9 cellular contexts compared by ENCODE assay signal in genomic region chr9:93468763-93469456, GRCh38. TPM values are rescaled to one million over a fixed set of nuclear protein-coding genes. Genes with fewer than 3 reads are reported as not detected.
A peak's percentile ranks its signal among the peaks of the same experiment; 100 is the strongest.
DNase-seq lines count a peak whose midpoint lies in the region; ATAC-seq and TF ChIP-seq lines count a peak whose summit lies in the region.
"Had no signal": no experiment of that assay in that cellular context is flagged by ENCODE, and none has a peak within 500 bp of the region (broad histone marks: within the 10 kb centered on the region; RNA-seq: fewer than 3 reads in every experiment).

No MANE protein-coding gene starts in this region.

- H3K27me3 ChIP-seq in GM23248 (replicated peaks; ENCODE audit: insufficient read depth) (no peaks in the 10 kb centered on the region), heart right ventricle (no peaks in the 10 kb centered on the region), gastrocnemius medialis (no peaks in the 10 kb centered on the region)

- intact Hi-C loops in activated CD8-positive, alpha-beta T cell treated with anti-CD3 and anti-CD28 coated beads for 36 hours (cut with micrococcal nuclease) = no loop called here
- intact Hi-C loops in heart right ventricle (cut with DNase I) (no loop called here), gastrocnemius medialis (cut with DNase I; ENCODE audit: low total_unique reads) (no loop called here)

- H4K20me1 ChIP-seq in GM23248 (ENCODE audit: insufficient read depth) = no peaks in the 10 kb centered on the region; the same call in none of the 2 replicates

- CTCF ChIA-PET in activated CD8-positive, alpha-beta T cell treated with anti-CD3 and anti-CD28 coated beads for 36 hours (lab: Charles Lee) = interaction anchor here (1.5 kb wide), 1 partner anchor 15 kb away, joined by 3 read pairs; no protein-coding TSS in a partner anchor

- peaks cover 33% of the 10 kb centered on the region for H3K36me3 Mint-ChIP-seq in activated CD8-positive, alpha-beta T cell treated with anti-CD3 and anti-CD28 coated beads for 36 hours (ENCODE audit: low read depth)

- in situ Hi-C loops in GM23248 (cut with MboI) = no loop called here
- in situ Hi-C loops in gastrocnemius medialis (cut with MboI; ENCODE audit: low sequenced_read_pairs in 4 of 4) = loop anchor here in 2 of 4 donors (25.0 kb wide), 2 partner anchors 93 to 357 kb away; no protein-coding TSS in a partner anchor

- H3K36me3 ChIP-seq in GM23248 (ENCODE audit: low read depth) (no peaks in the 10 kb centered on the region), heart right ventricle (peaks cover 0 to 30% (median 7%) of the 10 kb centered on the region in 9 donors), gastrocnemius medialis (no peaks in the 10 kb centered on the region)

- TF ChIP-seq CTCF in activated CD8-positive, alpha-beta T cell treated with anti-CD3 and anti-CD28 coated beads for 36 hours (IDR thresholded peaks at IDR 0.05) = no peak
- TF ChIP-seq CTCF in heart right ventricle (IDR thresholded peaks at IDR 0.05) = no peak
- no peak for TF ChIP-seq CTCF in gastrocnemius medialis (IDR thresholded peaks at IDR 0.05 in 4 of 5, conservative IDR thresholded peaks at IDR 0.05 in 1 of 5)

- POLR2A ChIA-PET in activated CD8-positive, alpha-beta T cell treated with anti-CD3 and anti-CD28 coated beads for 36 hours (lab: Charles Lee) = interaction anchor here (0.8 to 1.8 kb wide), 3 partner anchors 11 to 17 kb away, joined by 3 to 4 read pairs (median 3); no protein-coding TSS in a partner anchor

- H3K9me2 ChIP-seq in GM23248 (ENCODE audit: insufficient read depth) = no peaks in the 10 kb centered on the region

- no peak for TF ChIP-seq POLR2A in gastrocnemius medialis (IDR thresholded peaks at IDR 0.05)

- no peak for ATAC-seq in activated CD8-positive, alpha-beta T cell treated with anti-CD3 and anti-CD28 coated beads for 36 hours
- ATAC-seq in heart right ventricle = peak; percentile 31 to 81 (median 74)
- no peak for ATAC-seq in gastrocnemius medialis
- no peak for ATAC-seq in HG02973 (IDR thresholded peaks at IDR 0.05; ENCODE audit: unreplicated experiment)
- no peak for ATAC-seq in HG02571 (IDR thresholded peaks at IDR 0.05; ENCODE audit: unreplicated experiment)

- H3K79me2 ChIP-seq in GM23248 (ENCODE audit: insufficient read depth) = peaks cover 100% of the 10 kb centered on the region

- peak overlapping the region; percentile 39 for H3K27ac ChIP-seq in GM23248
- peak overlapping the region in 9 of 10 donors; percentile 51 to 83 (median 70) for H3K27ac ChIP-seq in heart right ventricle
- peak overlapping the region; percentile 19 to 66 (median 57) for H3K27ac ChIP-seq in gastrocnemius medialis

- H3K9me3 Mint-ChIP-seq in activated CD8-positive, alpha-beta T cell treated with anti-CD3 and anti-CD28 coated beads for 36 hours = no peaks in the 10 kb centered on the region

- H3K4me1 ChIP-seq in GM23248 (ENCODE audit: insufficient read depth) = peaks cover 31% of the 10 kb centered on the region
- peaks cover 7 to 79% (median 73%) of the 10 kb centered on the region in 9 donors for H3K4me1 ChIP-seq in heart right ventricle
- H3K4me1 ChIP-seq in gastrocnemius medialis = peaks cover 60 to 64% of the 10 kb centered on the region in 2 donors

- H3F3A ChIP-seq in GM23248 (ENCODE audit: insufficient read depth) = 0 out of 2 replicates have a peak, but pooled peaks cover 4% of the 10 kb centered on the region

- no peaks in the 10 kb centered on the region for H3K9me3 ChIP-seq in GM23248 (ENCODE audit: low read depth)
- no peaks in the 10 kb centered on the region for H3K9me3 ChIP-seq in heart right ventricle
- H3K9me3 ChIP-seq in gastrocnemius medialis = no peaks in the 10 kb centered on the region

- peak overlapping the region; percentile 79 for H3K4me2 ChIP-seq in GM23248 (ENCODE audit: unreplicated experiment)

- no peak overlapping the region for H2AFZ ChIP-seq in GM23248

- peak overlapping the region; percentile 35 for H3K27ac Mint-ChIP-seq in activated CD8-positive, alpha-beta T cell treated with anti-CD3 and anti-CD28 coated beads for 36 hours

- DNase-seq in GM23248 (peak; percentile 65), heart right ventricle (peak in 1 of 2 donors; percentile 43), gastrocnemius medialis (no peak), mucosa of gallbladder (ENCODE audit: low spot score) (no peak)
- no peak for DNase-seq in activated CD8-positive, alpha-beta T cell treated with anti-CD3 and anti-CD28 coated beads for 36 hours
- DNase-seq in activated CD4-positive, alpha-beta T cell treated with anti-CD3 and anti-CD28 coated beads, Interleukin-2, amount 50 U/mL, for 48 hours = no peak
- DNase-seq: NCI-H510A treated with DMSO at 0.1 percent for 48 hours had no signal

- H3K27me3 Mint-ChIP-seq in activated CD8-positive, alpha-beta T cell treated with anti-CD3 and anti-CD28 coated beads for 36 hours = no peaks in the 10 kb centered on the region

- 12 to 15% methylated on average over 5 of the region's 5 CpGs for WGBS in GM23248 (ENCODE audit: low coverage in 1 of 2, low lambda C conversion rate in 2 of 2, missing lambda C conversion rate in 2 of 2), 2 experiments
- WGBS in heart right ventricle, 2 donors = 8 to 12% methylated on average over 5 of the region's 5 CpGs

- peaks cover 66% of the 10 kb centered on the region for H3K4me1 Mint-ChIP-seq in activated CD8-positive, alpha-beta T cell treated with anti-CD3 and anti-CD28 coated beads for 36 hours (ENCODE audit: low read depth)

- H3K4me3 ChIP-seq in GM23248 (peak overlapping the region; percentile 38), heart right ventricle (peak overlapping the region in 4 of 10 donors; percentile 10 to 20 (median 16)), gastrocnemius medialis (peak overlapping the region in 2 of 4 donors; percentile 1 to 15)

- no peak overlapping the region for H3K4me3 Mint-ChIP-seq in activated CD8-positive, alpha-beta T cell treated with anti-CD3 and anti-CD28 coated beads for 36 hours

- peak overlapping the region; percentile 36 for H3K9ac ChIP-seq in GM23248

RNA-seq across cellular contexts. Expression of gene FAM120AOS, which starts 15.5 kb away (rescaled TPM):
- total RNA-seq in GM23248 (2014; rRNA removed; shearing (Covaris generic)) = 36.6 and 42.1 TPM in 2 replicates
- 43.4 and 45.5 TPM in 2 replicates for polyA plus RNA-seq in GM23248 (2016; fragmentation: Nextera tagmentation; extraction: Ambion mirVana)
- 10 to 100 TPM; 32.8 to 36.4 TPM for total RNA-seq in activated CD8-positive, alpha-beta T cell treated with anti-CD3 and anti-CD28 coated beads for 36 hours
- total RNA-seq in heart right ventricle = 10 to 100 TPM; 28.8 to 39.9 (median 33.2) TPM
- polyA plus RNA-seq in heart right ventricle = 10 to 100 TPM; 21.1 to 26.5 TPM
- total RNA-seq in gastrocnemius medialis = 10 to 100 TPM; 22.8 to 49.5 (median 32.4) TPM
- total RNA-seq in mucosa of gallbladder = 51.1 TPM

RNA-seq across cellular contexts. Expression of gene FAM120A, which starts 17.4 kb away (rescaled TPM):
- total RNA-seq in GM23248 (2014; rRNA removed; shearing (Covaris generic)) = 90.5 and 101 TPM in 2 replicates
- polyA plus RNA-seq in GM23248 (2016; fragmentation: Nextera tagmentation; extraction: Ambion mirVana) = 28.9 and 29.3 TPM in 2 replicates
- total RNA-seq in activated CD8-positive, alpha-beta T cell treated with anti-CD3 and anti-CD28 coated beads for 36 hours = 100 to 1,000 TPM; 121 to 125 TPM
- total RNA-seq in heart right ventricle = 100 to 1,000 TPM in 7 of 10 donors, 10 to 100 TPM in 3; 90.6 to 126 (median 106) TPM
- polyA plus RNA-seq in heart right ventricle = 10 to 100 TPM; 42.2 to 47.7 TPM
- total RNA-seq in gastrocnemius medialis = 10 to 100 TPM; 44.4 to 94.7 (median 72.3) TPM
- total RNA-seq in mucosa of gallbladder = 124 TPM

Comparison
In these comparisons a context has a peak if more than half of its experiments do, and no peak if none do; other contexts are left out.
1. ATAC-seq: peak in heart right ventricle (8 of 8); none in activated CD8-positive, alpha-beta T cell treated with anti-CD3 and anti-CD28 coated beads for 36 hours (single experiment), gastrocnemius medialis (0 of 2), HG02973 (single experiment) and HG02571 (single experiment).
2. Peak in every context shown above with its lines, with median percentiles within 50 percentile points of each other: H3K27ac ChIP-seq.